ENCODE assay signal across 1 cellular context in the genomic region with DNA sequence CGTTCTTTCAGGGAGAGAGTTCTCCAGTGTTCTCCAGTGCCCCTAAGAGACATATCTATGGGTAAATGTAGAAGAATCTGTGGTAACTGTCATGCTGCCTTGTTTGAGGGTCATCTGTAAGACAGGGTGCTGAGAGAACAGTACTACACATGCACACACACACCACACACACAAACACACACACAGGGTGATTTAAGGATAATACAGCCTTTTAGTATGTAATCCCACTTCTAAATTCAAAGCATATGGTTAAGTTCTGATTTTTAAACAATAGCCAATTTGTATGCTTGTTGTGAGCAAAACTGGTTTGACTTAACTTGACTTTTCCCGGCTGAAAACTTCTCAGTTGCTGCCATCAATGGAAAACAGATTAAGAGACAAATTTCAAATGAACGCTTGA.
TF ChIP-seq lines count a peak whose summit lies in the region.

No MANE protein-coding gene starts in this region.

TF ChIP-seq in K562, 482 proteins besides CTCF, POLR2A, EP300 and RAD21 (continued from another document):
- TF ChIP-seq PRPF4 (IDR thresholded peaks at IDR 0.05; ENCODE audit: insufficient read depth, low read depth, low read length, poor library complexity, severe bottlenecking) (no peak), ZNF184 (CRISPR knock-in tag; IDR thresholded peaks at IDR 0.05) (no peak), CBX1 (IDR thresholded peaks at IDR 0.05; ENCODE audit: low read depth) (no peak), TARDBP (IDR thresholded peaks at IDR 0.05) (no peak), ZNF140 (CRISPR knock-in tag; IDR thresholded peaks at IDR 0.05) (no peak), DPF2 (IDR thresholded peaks at IDR 0.05) (no peak)
- TF ChIP-seq, protein P1, sequence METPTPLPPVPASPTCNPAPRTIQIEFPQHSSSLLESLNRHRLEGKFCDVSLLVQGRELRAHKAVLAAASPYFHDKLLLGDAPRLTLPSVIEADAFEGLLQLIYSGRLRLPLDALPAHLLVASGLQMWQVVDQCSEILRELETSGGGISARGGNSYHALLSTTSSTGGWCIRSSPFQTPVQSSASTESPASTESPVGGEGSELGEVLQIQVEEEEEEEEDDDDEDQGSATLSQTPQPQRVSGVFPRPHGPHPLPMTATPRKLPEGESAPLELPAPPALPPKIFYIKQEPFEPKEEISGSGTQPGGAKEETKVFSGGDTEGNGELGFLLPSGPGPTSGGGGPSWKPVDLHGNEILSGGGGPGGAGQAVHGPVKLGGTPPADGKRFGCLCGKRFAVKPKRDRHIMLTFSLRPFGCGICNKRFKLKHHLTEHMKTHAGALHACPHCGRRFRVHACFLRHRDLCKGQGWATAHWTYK (CRISPR knock-in tag; IDR thresholded peaks at IDR 0.05) = no peak
